1 cellular context compared by ENCODE assay signal in genomic region chr16:75262800-75263127, GRCh38.
TF ChIP-seq lines count a peak whose summit lies in the region.

No MANE protein-coding gene starts in this region.

TF ChIP-seq in H1, 55 proteins besides CTCF, POLR2A, EP300 and RAD21:
- no peak for TF ChIP-seq HDAC2 (IDR thresholded peaks at IDR 0.05; ENCODE audit: borderline replicate concordance in 1 of 2, low read depth in 2 of 2, low read length in 2 of 2)
- TF ChIP-seq, protein P1, sequence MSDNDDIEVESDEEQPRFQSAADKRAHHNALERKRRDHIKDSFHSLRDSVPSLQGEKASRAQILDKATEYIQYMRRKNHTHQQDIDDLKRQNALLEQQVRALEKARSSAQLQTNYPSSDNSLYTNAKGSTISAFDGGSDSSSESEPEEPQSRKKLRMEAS (IDR thresholded peaks at IDR 0.05): no peak
- no peak for TF ChIP-seq KDM1A (IDR thresholded peaks at IDR 0.05; ENCODE audit: borderline replicate concordance, low read length)
